ENCODE assay signal across 26 cellular contexts in genomic region chr1:181175955-181176354, GRCh38.
"Had no signal": no experiment of that assay in that cellular context is flagged by ENCODE, and none has a peak within 500 bp of the region (broad histone marks: within the 10 kb centered on the region; RNA-seq: fewer than 3 reads in every experiment).

No MANE protein-coding gene starts in this region.

- H3K4me3 Mint-ChIP-seq: effector memory CD8-positive, alpha-beta T cell; natural killer cell; stimulated activated naive CD8-positive, alpha-beta T cell treated with anti-CD3 and anti-CD28 coated beads, Interleukin-15, amount 100 ng/mL, for 72 hours had no signal

- H3K4me2 ChIP-seq: smooth muscle cell had no signal

- H3K4me3 ChIP-seq: colonic mucosa, gastrocnemius medialis, lower lobe of right lung, smooth muscle cell, suprapubic skin, transverse colon, upper lobe of right lung, uterus had no signal

- H3K9me3 ChIP-seq: colonic mucosa, gastrocnemius medialis, lower lobe of right lung, neutrophil, upper lobe of right lung, uterus had no signal

- ATAC-seq: effector memory CD8-positive, alpha-beta T cell; esophagus mucosa; gastrocnemius medialis; left ventricle myocardium superior; lower lobe of right lung; natural killer cell; sciatic nerve; stimulated activated naive CD8-positive, alpha-beta T cell treated with anti-CD3 and anti-CD28 coated beads, Interleukin-15, amount 100 ng/mL, for 72 hours; upper lobe of right lung had no signal

- H3K27me3 ChIP-seq: colonic mucosa, gastrocnemius medialis, suprapubic skin, transverse colon, upper lobe of right lung, uterus had no signal

- H3K36me3 ChIP-seq: colonic mucosa, gastrocnemius medialis, lower lobe of right lung, neutrophil, suprapubic skin, transverse colon, upper lobe of right lung, uterus had no signal

- H3K4me1 ChIP-seq: colonic mucosa, lower lobe of right lung, parathyroid adenoma, uterus had no signal

- H3K79me2 ChIP-seq: parathyroid adenoma had no signal

- DNase-seq: colonic mucosa; dermis blood vessel endothelial cell; effector memory CD8-positive, alpha-beta T cell; foreskin fibroblast; gastrocnemius medialis; left ventricle myocardium superior; lower lobe of right lung; natural killer cell; stimulated activated CD4-positive, alpha-beta T cell treated with anti-CD3 and anti-CD28 coated beads, Interleukin-12 subunit alpha, Interleukin-12 subunit beta, amount 100 ng/mL, for 4 hours; stimulated activated CD4-positive, alpha-beta T cell treated with anti-CD3 and anti-CD28 coated beads, Interleukin-1b, Interleukin-23, amount 100 ng/mL, for 48 hours; stimulated activated CD4-positive, alpha-beta T cell treated with anti-CD3 and anti-CD28 coated beads, Interleukin-4, amount 100 ng/mL, for 1 hour; stimulated activated CD8-positive, alpha-beta memory T cell treated with anti-CD3 and anti-CD28 coated beads, Interleukin-4, amount 100 ng/mL, for 48 hours; stimulated activated naive CD4-positive, alpha-beta T cell; stimulated activated naive CD8-positive, alpha-beta T cell treated with anti-CD3 and anti-CD28 coated beads, Interleukin-15, amount 100 ng/mL, for 72 hours; transverse colon; upper lobe of right lung; uterus had no signal

- H3K27ac ChIP-seq: colonic mucosa, epithelial cell of prostate, gastrocnemius medialis, lower lobe of right lung, neutrophil, parathyroid adenoma, suprapubic skin, transverse colon, upper lobe of right lung, uterus had no signal

- H2AFZ ChIP-seq: parathyroid adenoma had no signal

- H3K36me3 Mint-ChIP-seq: natural killer cell had no signal

- H3K27ac Mint-ChIP-seq: effector memory CD8-positive, alpha-beta T cell; natural killer cell; progenitor cell of endocrine pancreas had no signal

- FAIRE-seq: keratinocyte had no signal

- H3K9ac ChIP-seq: parathyroid adenoma had no signal

- H3K9me3 Mint-ChIP-seq: effector memory CD8-positive, alpha-beta T cell; natural killer cell had no signal
